ENCODE assay signal across 25 cellular contexts in genomic region chr1:162736184-162736583, GRCh38.
"Had no signal": no experiment of that assay in that cellular context is flagged by ENCODE, and none has a peak within 500 bp of the region (broad histone marks: within the 10 kb centered on the region; RNA-seq: fewer than 3 reads in every experiment).

No MANE protein-coding gene starts in this region.

- H3K36me3 ChIP-seq: breast epithelium, gastroesophageal sphincter, spleen, WERI-Rb-1 had no signal

- H3K4me3 ChIP-seq: breast epithelium, gastroesophageal sphincter, spleen had no signal

- FAIRE-seq: keratinocyte had no signal

- H3K27ac ChIP-seq: breast epithelium, gastroesophageal sphincter, spleen, WERI-Rb-1 had no signal

- ATAC-seq: activated CD4-positive, CD25-positive, alpha-beta regulatory T cell treated with anti-CD3 and anti-CD28 coated beads, Interleukin-2, amount 50 U/mL, for 24 hours; gastroesophageal sphincter; left cardiac atrium; naive thymus-derived CD4-positive, alpha-beta T cell; right cardiac atrium; T-helper 17 cell had no signal

- H3K4me1 ChIP-seq: spleen had no signal

- DNase-seq: activated CD4-positive, alpha-beta memory T cell treated with anti-CD3 and anti-CD28 coated beads for 36 hours; activated CD4-positive, alpha-beta T cell treated with anti-CD3 and anti-CD28 coated beads for 48 hours; activated CD8-positive, alpha-beta memory T cell treated with anti-CD3 and anti-CD28 coated beads, Interleukin-2, amount 50 U/mL, for 4 hours; activated effector memory CD4-positive, alpha-beta T cell treated with anti-CD3 and anti-CD28 coated beads, Interleukin-2, amount 50 U/mL, for 16 hours; activated naive CD4-positive, alpha-beta T cell treated with anti-CD3 and anti-CD28 coated beads, Interleukin-2, amount 10 ng/mL, durations not matched to agents 7 days and 5 days; activated naive CD8-positive, alpha-beta T cell treated with anti-CD3 and anti-CD28 coated beads, Interleukin-2, amount 10 ng/mL, durations not matched to agents 7 days and 5 days; activated T-cell treated with anti-CD3 and anti-CD28 coated beads, Interleukin-2, amount 50 U/mL, for 1 hour; amniotic stem cell; central memory CD4-positive, alpha-beta T cell; hippocampal formation; left cardiac atrium; mammary epithelial cell; naive thymus-derived CD4-positive, alpha-beta T cell; posterior cingulate gyrus; right cardiac atrium; spleen; stimulated activated naive CD4-positive, alpha-beta T cell treated with Interleukin-2 at 50 U/mL for 16 hours; substantia nigra; T-helper 17 cell; T1000; WERI-Rb-1 had no signal

- H3K9me3 ChIP-seq: breast epithelium, gastroesophageal sphincter, spleen had no signal

- H3K27me3 ChIP-seq: breast epithelium, gastroesophageal sphincter, spleen had no signal
